ENCODE assay signal across 10 cellular contexts in genomic region chr1:36008546-36009197, GRCh38.
DNase-seq lines count a peak whose midpoint lies in the region; ATAC-seq, FAIRE-seq and TF ChIP-seq lines count a peak whose summit lies in the region.
"Had no signal": no experiment of that assay in that cellular context is flagged by ENCODE, and none has a peak within 500 bp of the region (broad histone marks: within the 10 kb centered on the region; RNA-seq: fewer than 3 reads in every experiment).

No MANE protein-coding gene starts in this region.

- TF ChIP-seq CTCF in GM12878 (IDR thresholded peaks at IDR 0.05 in 2 of 3, conservative IDR thresholded peaks at IDR 0.05 in 1 of 3; ENCODE audit: control insufficient read depth in 2 of 3, extremely low read depth in 1 of 3, insufficient read depth in 1 of 3, low read depth in 3 of 3, low read length in 3 of 3) = no peak
- TF ChIP-seq CTCF in lung (IDR thresholded peaks at IDR 0.05; ENCODE audit: control extremely low read depth, extremely low read depth) = no peak

- H4K20me1 ChIP-seq in GM12878 (ENCODE audit: control insufficient read depth, insufficient read depth) = no peaks in the 10 kb centered on the region

- no TSS peak for BruUV-seq in GM12878 (replicated peaks; lab: Mats Ljungman, UMichigan)

- H3K27me3 ChIP-seq in GM12878 (replicated peaks in 1 of 2; ENCODE audit: control insufficient read depth in 2 of 2, insufficient read depth in 2 of 2, low read length in 1 of 2) (no peaks in the 10 kb centered on the region), lung (ENCODE audit: control insufficient read depth, insufficient read depth) (no peaks in the 10 kb centered on the region), HAP-1 (ENCODE audit: low read depth) (no peaks in the 10 kb centered on the region)

- H3K4me1 ChIP-seq in GM12878 (ENCODE audit: control insufficient read depth, insufficient read depth, low read length) (no peaks in the 10 kb centered on the region), lung (ENCODE audit: control insufficient read depth in 2 of 2, insufficient read depth in 2 of 2, low read length in 2 of 2) (no peaks in the 10 kb centered on the region), HAP-1 (no peaks in the 10 kb centered on the region)

- SMC1A ChIA-PET in GM12878 (lab: Charles Lee; ENCODE audit: uncharacterized antibody, unreplicated experiment) = interaction anchor here (0.6 to 1.6 kb wide), 4 partner anchors 12 to 82 kb away, joined by 3 to 4 read pairs (median 3); no protein-coding TSS in a partner anchor

- no peak for TF ChIP-seq EP300 in GM12878 (IDR thresholded peaks at IDR 0.05; ENCODE audit: borderline replicate concordance in 1 of 2, control insufficient read depth in 1 of 2, low read depth in 2 of 2, low read length in 2 of 2)

- H3K9me3 ChIP-seq in GM12878 (replicated peaks; ENCODE audit: control insufficient read depth, insufficient read depth, low read length) (no peaks in the 10 kb centered on the region), lung (ENCODE audit: control insufficient read depth in 2 of 2, insufficient read depth in 1 of 2, low read length in 1 of 2) (no peaks in the 10 kb centered on the region), HAP-1 (no peaks in the 10 kb centered on the region)

- no peak for ATAC-seq in GM12878
- peak; percentile 19 for ATAC-seq in lung (ENCODE audit: insufficient read depth, low FRiP score)
- no peak for ATAC-seq in sciatic nerve

- no peaks in the 10 kb centered on the region for H3K79me2 ChIP-seq in GM12878 (ENCODE audit: control insufficient read depth, insufficient read depth, low read length)

- in situ Hi-C loops in GM12878 (cut with MboI) = no loop called here
- in situ Hi-C loops in HAP-1 (cut with MboI; ENCODE audit: low sequenced_read_pairs) = no loop called here

- no peak overlapping the region for H2AFZ ChIP-seq in GM12878 (ENCODE audit: control insufficient read depth, low read depth, low read length)

- POLR2A ChIA-PET in GM12878 (lab: Charles Lee) = interaction anchor here (0.7 to 1.6 kb wide), 2 partner anchors 15 to 25 kb away, joined by 5 to 6 read pairs; no protein-coding TSS in a partner anchor

- TF ChIP-seq POLR2A in GM12878 (IDR thresholded peaks at IDR 0.05; ENCODE audit: low read depth, low read length) = no peak

- H3K36me3 ChIP-seq in GM12878 (ENCODE audit: control insufficient read depth in 2 of 2, insufficient read depth in 2 of 2, low read length in 1 of 2) (peaks cover 0 to 4% of the 10 kb centered on the region in 2 experiments; a peak in 1 of 4 replicates), lung (ENCODE audit: control insufficient read depth in 2 of 2, insufficient read depth in 2 of 2, low read length in 2 of 2) (peaks cover 2 to 6% of the 10 kb centered on the region in 2 donors), HAP-1 (replicated peaks) (peaks cover 12% of the 10 kb centered on the region)

- H3K27ac ChIP-seq in GM12878 (ENCODE audit: control insufficient read depth, insufficient read depth) (no peak overlapping the region), lung (ENCODE audit: low read depth in 1 of 2, low read length in 1 of 2) (no peak overlapping the region)

- FAIRE-seq in GM12878 (lab: Jason Lieb, UNC) = no peak

- no peak overlapping the region for H3K9ac ChIP-seq in GM12878 (ENCODE audit: control insufficient read depth, insufficient read depth, low read length)

- no peak for TF ChIP-seq RAD21 in GM12878 (IDR thresholded peaks at IDR 0.05; ENCODE audit: insufficient read depth, low read depth, low read length)

- intact Hi-C loops in GM12878 (cut with micrococcal nuclease; ENCODE audit: unreplicated experiment) = no loop called here
- intact Hi-C loops in sciatic nerve (cut with DNase I) = no loop called here

- DNase-seq in EH (ENCODE audit: low read depth) (peak; percentile 71), HT-29 (ENCODE audit: low spot score) (peak; percentile 1), GM12878 (ENCODE audit: low read depth, low spot score) (no peak), lung (ENCODE audit: low spot score) (no peak), HAP-1 (ENCODE audit: low spot score in 2 of 2) (no peak), medulla oblongata (ENCODE audit: extremely low spot score) (no peak), sciatic nerve (ENCODE audit: low spot score) (no peak), SHP77 treated with DMSO at 0.1 percent for 48 hours (lab: John Stamatoyannopoulos, UW) (no peak)
- DNase-seq: activated effector memory CD4-positive, alpha-beta T cell treated with anti-CD3 and anti-CD28 coated beads, Interleukin-2, amount 50 U/mL, for 16 hours; DMS79 treated with DMSO at 0.1 percent for 48 hours had no signal

- no peak overlapping the region for H3K4me2 ChIP-seq in GM12878 (ENCODE audit: control insufficient read depth, insufficient read depth)

- RAD21 ChIA-PET in GM12878 (lab: Charles Lee; ENCODE audit: unreplicated experiment) = no interaction called here

- 62% methylated on average over 9 of the region's 9 CpGs for WGBS in GM12878 (ENCODE audit: insufficient coverage, insufficient replicate concordance, low lambda C conversion rate, missing lambda C conversion rate)
- 75 to 89% methylated on average over 9 of the region's 9 CpGs for WGBS in lung, 2 donors

- no peak overlapping the region for H3K4me3 ChIP-seq in GM12878
- no peak overlapping the region for H3K4me3 ChIP-seq in lung
- H3K4me3 ChIP-seq in HAP-1 = no peak overlapping the region

- CTCF ChIA-PET in GM12878 (lab: Yijun Ruan, JAX) = interaction anchor here (0.7 to 1.1 kb wide), 2 partner anchors 42 to 64 kb away, joined by 3 to 4 read pairs; no protein-coding TSS in a partner anchor

TF ChIP-seq in GM12878, 131 proteins besides CTCF, POLR2A, EP300 and RAD21:
- TF ChIP-seq BCL3 (IDR thresholded peaks at IDR 0.05; ENCODE audit: borderline replicate concordance, insufficient read depth, low read depth, low read length, poor library complexity, severe bottlenecking) (peak; percentile 28), CHD2 (IDR thresholded peaks at IDR 0.05; ENCODE audit: borderline replicate concordance, low read depth, low read length) (no peak)
- TF ChIP-seq, protein P1, sequence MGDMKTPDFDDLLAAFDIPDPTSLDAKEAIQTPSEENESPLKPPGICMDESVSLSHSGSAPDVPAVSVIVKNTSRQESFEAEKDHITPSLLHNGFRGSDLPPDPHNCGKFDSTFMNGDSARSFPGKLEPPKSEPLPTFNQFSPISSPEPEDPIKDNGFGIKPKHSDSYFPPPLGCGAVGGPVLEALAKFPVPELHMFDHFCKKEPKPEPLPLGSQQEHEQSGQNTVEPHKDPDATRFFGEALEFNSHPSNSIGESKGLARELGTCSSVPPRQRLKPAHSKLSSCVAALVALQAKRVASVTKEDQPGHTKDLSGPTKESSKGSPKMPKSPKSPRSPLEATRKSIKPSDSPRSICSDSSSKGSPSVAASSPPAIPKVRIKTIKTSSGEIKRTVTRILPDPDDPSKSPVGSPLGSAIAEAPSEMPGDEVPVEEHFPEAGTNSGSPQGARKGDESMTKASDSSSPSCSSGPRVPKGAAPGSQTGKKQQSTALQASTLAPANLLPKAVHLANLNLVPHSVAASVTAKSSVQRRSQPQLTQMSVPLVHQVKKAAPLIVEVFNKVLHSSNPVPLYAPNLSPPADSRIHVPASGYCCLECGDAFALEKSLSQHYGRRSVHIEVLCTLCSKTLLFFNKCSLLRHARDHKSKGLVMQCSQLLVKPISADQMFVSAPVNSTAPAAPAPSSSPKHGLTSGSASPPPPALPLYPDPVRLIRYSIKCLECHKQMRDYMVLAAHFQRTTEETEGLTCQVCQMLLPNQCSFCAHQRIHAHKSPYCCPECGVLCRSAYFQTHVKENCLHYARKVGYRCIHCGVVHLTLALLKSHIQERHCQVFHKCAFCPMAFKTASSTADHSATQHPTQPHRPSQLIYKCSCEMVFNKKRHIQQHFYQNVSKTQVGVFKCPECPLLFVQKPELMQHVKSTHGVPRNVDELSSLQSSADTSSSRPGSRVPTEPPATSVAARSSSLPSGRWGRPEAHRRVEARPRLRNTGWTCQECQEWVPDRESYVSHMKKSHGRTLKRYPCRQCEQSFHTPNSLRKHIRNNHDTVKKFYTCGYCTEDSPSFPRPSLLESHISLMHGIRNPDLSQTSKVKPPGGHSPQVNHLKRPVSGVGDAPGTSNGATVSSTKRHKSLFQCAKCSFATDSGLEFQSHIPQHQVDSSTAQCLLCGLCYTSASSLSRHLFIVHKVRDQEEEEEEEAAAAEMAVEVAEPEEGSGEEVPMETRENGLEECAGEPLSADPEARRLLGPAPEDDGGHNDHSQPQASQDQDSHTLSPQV (IDR thresholded peaks at IDR 0.05) = no peak

Comparison
In these comparisons a context has a peak if more than half of its experiments do, and no peak if none do; other contexts are left out.
1. DNase-seq: peak in EH (single experiment) and HT-29 (single experiment); none in GM12878 (single experiment), lung (single experiment), HAP-1 (0 of 2), medulla oblongata (single experiment), sciatic nerve (single experiment) and SHP77 treated with DMSO at 0.1 percent for 48 hours (single experiment).